7 cellular contexts compared by ENCODE assay signal in the genomic region with DNA sequence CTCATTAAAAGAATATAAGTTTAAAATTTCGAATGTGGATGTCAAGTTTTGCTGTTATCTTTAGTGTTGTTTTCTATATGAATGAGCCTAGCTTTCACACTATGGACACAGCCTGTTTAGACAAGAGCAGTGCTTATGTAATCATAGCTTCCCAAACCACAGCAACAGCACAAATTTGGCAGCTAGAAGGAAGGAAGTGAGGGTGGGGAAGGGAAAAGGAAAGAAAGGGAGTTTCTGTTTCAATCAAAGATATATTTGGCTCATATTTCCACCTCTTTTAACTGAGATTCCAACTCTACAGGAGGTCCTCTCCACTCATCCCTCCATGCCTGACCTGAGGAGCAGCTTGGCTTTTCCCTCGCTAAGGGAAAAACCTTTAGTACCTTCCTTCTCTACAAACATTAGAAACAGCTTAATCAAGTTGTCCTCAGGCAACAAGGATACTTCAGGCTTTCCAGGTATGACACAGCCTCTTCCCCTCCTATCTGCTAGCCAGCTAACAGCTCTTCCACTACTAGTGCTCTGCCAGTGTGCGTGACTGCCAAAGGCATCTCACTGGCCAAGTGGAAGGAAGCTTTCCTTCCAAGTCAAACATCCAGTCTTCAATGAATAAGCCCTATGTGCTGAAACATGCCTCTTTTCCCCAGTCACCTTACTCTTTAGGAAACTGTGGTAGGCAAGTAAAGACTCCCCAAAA.
DNase-seq lines count a peak whose midpoint lies in the region; ATAC-seq, FAIRE-seq and TF ChIP-seq lines count a peak whose summit lies in the region.

No MANE protein-coding gene starts in this region.

- H3K9me3 Mint-ChIP-seq in endodermal cell: no peaks in the 10 kb centered on the region

- no peak for TF ChIP-seq CTCF in spleen (IDR thresholded peaks at IDR 0.05 in 8 of 11, conservative IDR thresholded peaks at IDR 0.05 in 3 of 11)
- TF ChIP-seq CTCF in endodermal cell (conservative IDR thresholded peaks at IDR 0.05): no peak

- intact Hi-C loops in spleen (cut with DNase I; ENCODE audit: low total_unique reads): no loop called here

- H3K4me1 Mint-ChIP-seq in T-helper 17 cell (peaks cover 39% of the 10 kb centered on the region), endodermal cell (no peaks in the 10 kb centered on the region)

- no peaks in the 10 kb centered on the region for H3K27me3 ChIP-seq in spleen (replicated peaks in 1 of 7)
- no peaks in the 10 kb centered on the region for H3K27me3 ChIP-seq in endodermal cell (ENCODE audit: control insufficient read depth, insufficient read depth, low read length, poor library complexity, severe bottlenecking)

- H3K27ac ChIP-seq in spleen (peak overlapping the region; percentile 69 to 91 (median 82)), endodermal cell (ENCODE audit: low read depth, low read length) (no peak overlapping the region)

- H3K27me3 Mint-ChIP-seq in T-helper 17 cell: no peaks in the 10 kb centered on the region
- no peaks in the 10 kb centered on the region for H3K27me3 Mint-ChIP-seq in endodermal cell (ENCODE audit: insufficient read depth)

- no peaks in the 10 kb centered on the region for H3K36me3 ChIP-seq in spleen
- no peaks in the 10 kb centered on the region for H3K36me3 ChIP-seq in endodermal cell (ENCODE audit: control insufficient read depth, insufficient read depth, low read length)

- no peak for TF ChIP-seq POLR2A in spleen (IDR thresholded peaks at IDR 0.05)

- no peak for DNase-seq in HTR-8/SVneo (ENCODE audit: insufficient read length, low spot score)
- DNase-seq in T-helper 17 cell: no peak
- DNase-seq in glomerular visceral epithelial cell (ENCODE audit: extremely low spot score): peak; percentile 8
- no peak for DNase-seq in spleen
- no peak for DNase-seq in RKO (ENCODE audit: low spot score)
- no peak for DNase-seq in endodermal cell
- no peak for DNase-seq in SK-N-DZ (ENCODE audit: low spot score)

- H3K4me3 Mint-ChIP-seq in T-helper 17 cell (peak overlapping the region; percentile 90), endodermal cell (no peak overlapping the region)

- H3K36me3 Mint-ChIP-seq in T-helper 17 cell (ENCODE audit: low read depth) (no peaks in the 10 kb centered on the region), endodermal cell (ENCODE audit: low read depth) (no peaks in the 10 kb centered on the region)

- H3K27ac Mint-ChIP-seq in T-helper 17 cell (peak overlapping the region; percentile 100), endodermal cell (no peak overlapping the region)

- ATAC-seq in T-helper 17 cell: no peak

- H3K4me1 ChIP-seq in spleen (peaks cover 10 to 59% (median 52%) of the 10 kb centered on the region in 6 donors), endodermal cell (ENCODE audit: control insufficient read depth, insufficient read depth, low read length) (no peaks in the 10 kb centered on the region)

- H3K9ac ChIP-seq in endodermal cell (ENCODE audit: extremely low read depth, low read length, poor library complexity, severe bottlenecking): no peak overlapping the region

- H3K4me3 ChIP-seq in spleen (peak overlapping the region in 1 of 8 donors; percentile 48), endodermal cell (ENCODE audit: low read length) (no peak overlapping the region)

- FAIRE-seq in HTR-8/SVneo (lab: Jason Lieb, UNC): peak; percentile 74

- WGBS in spleen, 5 donors: 56 to 78% (median 61%) methylated on average over 3 of the region's 3 CpGs
- WGBS in endodermal cell (ENCODE audit: insufficient coverage in 1 of 2, insufficient read length in 1 of 2), 2 experiments: 90 to 100% methylated on average over 1 to 3 of the region's 3 CpGs

- no peaks in the 10 kb centered on the region for H3K9me3 ChIP-seq in T-helper 17 cell (ENCODE audit: control insufficient read depth, low read length, poor library complexity, severe bottlenecking)
- H3K9me3 ChIP-seq in spleen: no peaks in the 10 kb centered on the region
- no peaks in the 10 kb centered on the region for H3K9me3 ChIP-seq in endodermal cell (ENCODE audit: control insufficient read depth, low read length)
